Comparison of ENCODE assay signal across 17 cellular contexts in genomic region chr16:81775570-81775969, GRCh38. TPM values are rescaled to one million over a fixed set of nuclear protein-coding genes. Genes with fewer than 3 reads are reported as not detected.
DNase-seq lines count a peak whose midpoint lies in the region; ATAC-seq and TF ChIP-seq lines count a peak whose summit lies in the region.
"Had no signal": no experiment of that assay in that cellular context is flagged by ENCODE, and none has a peak within 500 bp of the region (broad histone marks: within the 10 kb centered on the region; RNA-seq: fewer than 3 reads in every experiment).

No MANE protein-coding gene starts in this region.

- peaks cover 69 to 80% (median 77%) of the 10 kb centered on the region in 3 donors for H3K4me1 Mint-ChIP-seq in naive B cell

- in situ Hi-C loops in ACHN (cut with HindIII; ENCODE audit: low pct_ligation_motif_present, low pct_unique_long_range_greater_than_20kb, low sequenced_read_pairs) = no loop called here

- H4K20me1 ChIP-seq in OCI-LY7 (ENCODE audit: insufficient read depth, low read length) = no peaks in the 10 kb centered on the region

- POLR2A ChIA-PET in OCI-LY7 (lab: Charles Lee) = no interaction called here

- peak overlapping the region; percentile 72 for H3K4me2 ChIP-seq in OCI-LY7 (ENCODE audit: low read length)

- H3K4me3 ChIP-seq in left ventricle myocardium inferior (no peak overlapping the region), OCI-LY7 (ENCODE audit: low read depth, low read length, poor library complexity, severe bottlenecking) (no peak overlapping the region)

- TF ChIP-seq CTCF in left ventricle myocardium inferior (IDR thresholded peaks at IDR 0.05; ENCODE audit: borderline replicate concordance) (no peak), OCI-LY7 (conservative IDR thresholded peaks at IDR 0.05; ENCODE audit: low read length) (no peak)

- no peak overlapping the region for H2AFZ ChIP-seq in OCI-LY7 (ENCODE audit: low read length)

- peaks cover 14% of the 10 kb centered on the region for H3K79me2 ChIP-seq in OCI-LY7 (ENCODE audit: insufficient read depth, low read depth, low read length)

- H3K27me3 ChIP-seq in left ventricle myocardium inferior (ENCODE audit: low read depth) = peaks cover 34% of the 10 kb centered on the region

- intact Hi-C loops in left ventricle myocardium inferior (cut with micrococcal nuclease) = no loop called here
- intact Hi-C loops in Right ventricle myocardium superior (cut with DNase I) = no loop called here
- intact Hi-C loops in OCI-LY7 (cut with micrococcal nuclease; ENCODE audit: unreplicated experiment) = loop anchor here (2.0 kb wide), 1 partner anchor 23 kb away; no protein-coding TSS in a partner anchor

- no peaks in the 10 kb centered on the region for H3K9me3 ChIP-seq in left ventricle myocardium inferior (replicated peaks)
- H3K9me3 ChIP-seq in OCI-LY7 (ENCODE audit: low read length) = no peaks in the 10 kb centered on the region

- DNase-seq in left ventricle myocardium inferior (no peak), Right ventricle myocardium superior (no peak), OCI-LY7 (ENCODE audit: low spot score) (no peak), naive B cell (no peak), ACHN (no peak)
- no peak for DNase-seq in activated CD4-positive, alpha-beta T cell treated with anti-CD3 and anti-CD28 coated beads, Interleukin-2, amount 50 U/mL, for 1 hour
- DNase-seq: 8988T; AML-193; CD4-positive, alpha-beta T cell; DND-41; NCI-H1694; NCI-H2081; NCI-H2171; NCI-H524 treated with DMSO at 0.1 percent for 48 hours; T-helper 2 cell had no signal

- no peaks in the 10 kb centered on the region for H3K27me3 Mint-ChIP-seq in naive B cell

- peak overlapping the region in 5 of 8 donors; percentile 22 to 83 (median 51) for H3K4me3 Mint-ChIP-seq in naive B cell
- H3K4me3 Mint-ChIP-seq: CD4-positive, alpha-beta T cell had no signal

- ATAC-seq in Right ventricle myocardium superior (ENCODE audit: poor library complexity) = no peak
- no peak for ATAC-seq in naive B cell (ENCODE audit: low read depth in 2 of 2)
- no peak for ATAC-seq in HG03280 (IDR thresholded peaks at IDR 0.05; ENCODE audit: unreplicated experiment)
- ATAC-seq: Right ventricle myocardium inferior had no signal

- no peaks in the 10 kb centered on the region for H3K9me3 Mint-ChIP-seq in naive B cell
- H3K9me3 Mint-ChIP-seq: CD4-positive, alpha-beta T cell had no signal

- CTCF ChIA-PET in OCI-LY7 (lab: Charles Lee; ENCODE audit: unreplicated experiment) = no interaction called here

- H3K36me3 ChIP-seq in left ventricle myocardium inferior = no peaks in the 10 kb centered on the region
- H3K36me3 ChIP-seq in OCI-LY7 (ENCODE audit: insufficient read depth, low read length) = peaks cover 5% of the 10 kb centered on the region

- peaks cover 0 to 6% of the 10 kb centered on the region in 2 donors for H3K36me3 Mint-ChIP-seq in naive B cell

- H3K27ac Mint-ChIP-seq in naive B cell = peak overlapping the region; percentile 49 to 96 (median 94)
- H3K27ac Mint-ChIP-seq: CD4-positive, alpha-beta T cell had no signal

- H3K4me1 ChIP-seq in left ventricle myocardium inferior = peaks cover 31% of the 10 kb centered on the region
- H3K4me1 ChIP-seq in OCI-LY7 (ENCODE audit: insufficient read depth, low read length, poor library complexity, severe bottlenecking) = peaks cover 78% of the 10 kb centered on the region

- no peaks in the 10 kb centered on the region for H3K9me2 ChIP-seq in OCI-LY7 (ENCODE audit: insufficient read depth, low read length)

- BruUV-seq in OCI-LY7 (replicated peaks; lab: Mats Ljungman, UMichigan) = no TSS peak

- H3K27ac ChIP-seq in left ventricle myocardium inferior (replicated peaks) = peak overlapping the region; percentile 66
- peak overlapping the region; percentile 88 for H3K27ac ChIP-seq in OCI-LY7 (ENCODE audit: low read depth, low read length, poor library complexity, severe bottlenecking)

RNA-seq across cellular contexts. Expression of gene PLCG2, which starts 3.5 kb away (rescaled TPM):
- total RNA-seq in left ventricle myocardium inferior = 5.6 TPM
- 7.2 TPM for total RNA-seq in Right ventricle myocardium superior
- total RNA-seq in OCI-LY7 (2014; rRNA removed; shearing (Covaris generic)) = 196 and 198 TPM in 2 replicates
- 464 and 485 TPM in 2 replicates for total RNA-seq in OCI-LY7 (2022)
- 100 to 1,000 TPM in 2 of 6 donors, 10 to 100 TPM in 4; 65.1 to 119 (median 92.5) TPM for polyA plus RNA-seq in naive B cell (ENCODE audit: low read depth in 6 of 6)

Comparison
In these comparisons a context has a peak if more than half of its experiments do, and no peak if none do; other contexts are left out.
1. RNA of gene PLCG2, which starts 3.5 kb away (total RNA-seq): 196 to 485 TPM in OCI-LY7; 7.2 TPM in Right ventricle myocardium superior (single experiment) and 5.6 TPM in left ventricle myocardium inferior (single experiment); every median in the first group is over 10 times any median in the second.